In the genomic region with DNA sequence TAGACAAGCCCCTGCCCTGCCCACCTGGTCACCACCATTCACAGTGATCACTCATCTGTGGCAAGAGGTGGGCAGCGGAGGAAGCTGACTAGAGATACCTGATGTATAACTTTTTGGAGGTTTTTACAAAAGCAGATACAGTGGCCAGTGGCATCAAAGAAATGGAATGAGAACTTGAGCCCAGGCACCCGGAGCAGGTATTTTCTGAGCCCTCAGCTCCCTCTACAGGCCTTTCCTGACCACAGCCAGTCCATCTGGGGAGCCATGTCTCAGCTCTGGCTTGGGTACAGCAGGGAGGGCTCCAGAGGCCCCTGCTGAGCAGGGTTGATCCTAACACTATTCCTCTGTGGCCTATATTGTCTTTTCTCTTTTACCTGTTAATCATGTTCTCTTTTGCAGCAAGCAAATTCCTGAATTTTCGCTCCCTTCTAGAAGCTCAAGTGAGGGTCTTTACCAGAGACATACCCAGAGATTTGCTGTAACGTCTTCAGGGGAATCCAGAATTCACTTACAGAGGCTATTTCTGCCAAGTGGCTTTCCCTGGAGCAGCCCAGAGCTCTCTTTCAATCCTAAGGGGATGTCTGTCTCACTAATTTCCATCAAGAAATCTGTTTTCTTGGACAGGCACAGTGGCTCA, we compare ENCODE assay signal across 8 cellular contexts. TPM values are rescaled to one million over a fixed set of nuclear protein-coding genes. Genes with fewer than 3 reads are reported as not detected.
DNase-seq lines count a peak whose midpoint lies in the region; ATAC-seq and TF ChIP-seq lines count a peak whose summit lies in the region.

No MANE protein-coding gene starts in this region.

- H3K27ac ChIP-seq in OCI-LY7 (ENCODE audit: low read depth, low read length, poor library complexity, severe bottlenecking): no peak overlapping the region
- no peak overlapping the region for H3K27ac ChIP-seq in colonic mucosa
- H3K27ac ChIP-seq in lung (ENCODE audit: low read depth in 1 of 2, low read length in 1 of 2): no peak overlapping the region

- intact Hi-C loops in OCI-LY7 (cut with micrococcal nuclease; ENCODE audit: unreplicated experiment): loop anchor here (1.0 to 2.0 kb wide), 6 partner anchors 32 to 183 kb away; a partner anchor contains a TSS
- intact Hi-C loops in colonic mucosa (cut with DNase I): loop anchor here (5.0 kb wide), 2 partner anchors 94 to 184 kb away; no protein-coding TSS in a partner anchor

- CTCF ChIA-PET in OCI-LY7 (lab: Charles Lee; ENCODE audit: unreplicated experiment): interaction anchor here (0.6 to 2.4 kb wide), 5 partner anchors 54 to 317 kb away, joined by 3 to 10 read pairs (median 3); no protein-coding TSS in a partner anchor

- no peak overlapping the region for H2AFZ ChIP-seq in OCI-LY7 (ENCODE audit: low read length)

- H3K79me2 ChIP-seq in OCI-LY7 (ENCODE audit: insufficient read depth, low read depth, low read length): no peaks in the 10 kb centered on the region

- H3K27me3 ChIP-seq in colonic mucosa (no peaks in the 10 kb centered on the region), lung (ENCODE audit: control insufficient read depth, insufficient read depth) (no peaks in the 10 kb centered on the region)

- H3K9me3 ChIP-seq in OCI-LY7 (ENCODE audit: low read length): 0 out of 2 replicates have a peak, but pooled peaks cover 4% of the 10 kb centered on the region
- no peaks in the 10 kb centered on the region for H3K9me3 ChIP-seq in colonic mucosa
- H3K9me3 ChIP-seq in lung (ENCODE audit: control insufficient read depth in 2 of 2, insufficient read depth in 1 of 2, low read length in 1 of 2): no peaks in the 10 kb centered on the region

- H3K9me2 ChIP-seq in OCI-LY7 (ENCODE audit: insufficient read depth, low read length): no peaks in the 10 kb centered on the region

- H3K9ac ChIP-seq in colonic mucosa (ENCODE audit: low read depth in 2 of 2, low read length in 2 of 2): no peak overlapping the region

- POLR2A ChIA-PET in OCI-LY7 (lab: Charles Lee): interaction anchor here (0.9 to 1.3 kb wide), 4 partner anchors 39 to 177 kb away, joined by 3 to 5 read pairs (median 4); no protein-coding TSS in a partner anchor

- peak; percentile 48 for ATAC-seq in HG03159 (IDR thresholded peaks at IDR 0.05; ENCODE audit: unreplicated experiment)
- no peak for ATAC-seq in lung (ENCODE audit: insufficient read depth, low FRiP score)
- ATAC-seq in GM18870 (IDR thresholded peaks at IDR 0.05; ENCODE audit: unreplicated experiment): no peak

- DNase-seq in NCI-H1105 treated with DMSO at 0.1 percent for 48 hours (lab: John Stamatoyannopoulos, UW) (peak; percentile 39), NCI-H1105 (lab: John Stamatoyannopoulos, UW) (no peak), OCI-LY7 (ENCODE audit: low spot score) (peak; percentile 88), colonic mucosa (peak; percentile 52), lung (ENCODE audit: low spot score) (no peak)
- DNase-seq in activated CD4-positive, CD25-positive, alpha-beta regulatory T cell treated with anti-CD3 and anti-CD28 coated beads, Interleukin-2, amount 50 U/mL, for 72 hours: no peak

- H3K4me2 ChIP-seq in OCI-LY7 (ENCODE audit: low read length): peak overlapping the region; percentile 36

- H3K4me3 ChIP-seq in OCI-LY7 (ENCODE audit: low read depth, low read length, poor library complexity, severe bottlenecking): no peak overlapping the region
- H3K4me3 ChIP-seq in colonic mucosa: no peak overlapping the region
- no peak overlapping the region for H3K4me3 ChIP-seq in lung

- no TSS peak for BruUV-seq in OCI-LY7 (replicated peaks; lab: Mats Ljungman, UMichigan)

- no peaks in the 10 kb centered on the region for H4K20me1 ChIP-seq in OCI-LY7 (ENCODE audit: insufficient read depth, low read length)

- H3K36me3 ChIP-seq in OCI-LY7 (ENCODE audit: insufficient read depth, low read length) (no peaks in the 10 kb centered on the region; the same call in 1 of the 2 replicates), colonic mucosa (no peaks in the 10 kb centered on the region), lung (ENCODE audit: control insufficient read depth in 2 of 2, insufficient read depth in 2 of 2, low read length in 2 of 2) (peaks cover 5 to 9% of the 10 kb centered on the region in 2 donors)

- TF ChIP-seq CTCF in OCI-LY7 (conservative IDR thresholded peaks at IDR 0.05; ENCODE audit: low read length): peak; percentile 96
- TF ChIP-seq CTCF in colonic mucosa (IDR thresholded peaks at IDR 0.05): peak; percentile 68
- peak; percentile 25 for TF ChIP-seq CTCF in lung (IDR thresholded peaks at IDR 0.05; ENCODE audit: control extremely low read depth, extremely low read depth)

- 42 to 72% methylated on average over 4 of the region's 4 CpGs for WGBS in lung, 2 donors

- peaks cover 35% of the 10 kb centered on the region for H3K4me1 ChIP-seq in OCI-LY7 (ENCODE audit: insufficient read depth, low read length, poor library complexity, severe bottlenecking)
- H3K4me1 ChIP-seq in colonic mucosa: no peaks in the 10 kb centered on the region
- H3K4me1 ChIP-seq in lung (ENCODE audit: control insufficient read depth in 2 of 2, insufficient read depth in 2 of 2, low read length in 2 of 2): no peaks in the 10 kb centered on the region

RNA-seq across cellular contexts. Expression of a gene that starts 27.3 kb away (rescaled TPM):
- 1.1 and 1.4 TPM in 2 replicates for total RNA-seq in OCI-LY7 (2014; rRNA removed; shearing (Covaris generic))
- total RNA-seq in OCI-LY7 (2022) (4.1 and 5.4 TPM in 2 replicates), colonic mucosa (10 to 100 TPM; 12.2 to 15.9 TPM), lung (10 to 100 TPM; 10.0 to 29.3 TPM)
- 1 to 10 TPM; 3.7 to 4.6 TPM for polyA plus RNA-seq in lung

RNA-seq across cellular contexts. Expression of a gene that starts 32.2 kb away (rescaled TPM):
- 109 and 112 TPM in 2 replicates for total RNA-seq in OCI-LY7 (2014; rRNA removed; shearing (Covaris generic))
- total RNA-seq in OCI-LY7 (2022) (123 and 183 TPM in 2 replicates), colonic mucosa (1 to 10 TPM; 1.8 to 4.9 TPM), lung (1 to 10 TPM in 1 of 2 donors, under 1 TPM in 1; 0.92 to 2.8 TPM)
- polyA plus RNA-seq in lung: 1 to 10 TPM in 1 of 2 donors, under 1 TPM in 1; 0.16 to 2.1 TPM

Comparison
In these comparisons a context has a peak if more than half of its experiments do, and no peak if none do; other contexts are left out.
1. DNase-seq: peak in NCI-H1105 treated with DMSO at 0.1 percent for 48 hours (single experiment), OCI-LY7 (single experiment) and colonic mucosa (single experiment); none in NCI-H1105 (single experiment), lung (single experiment) and activated CD4-positive, CD25-positive, alpha-beta regulatory T cell treated with anti-CD3 and anti-CD28 coated beads, Interleukin-2, amount 50 U/mL, for 72 hours (single experiment).
2. CTCF ChIP-seq: peak in every context shown above with its lines; median percentile 96 in OCI-LY7; 68 in colonic mucosa; 25 in lung.
3. RNA of a gene that starts 32.2 kb away (total RNA-seq): 109 to 183 TPM in OCI-LY7; 1.8 to 4.9 TPM in colonic mucosa and 0.92 to 2.8 TPM in lung; every median in the first group is over 10 times any median in the second.